Comparison of ENCODE assay signal across 32 cellular contexts in the genomic region with DNA sequence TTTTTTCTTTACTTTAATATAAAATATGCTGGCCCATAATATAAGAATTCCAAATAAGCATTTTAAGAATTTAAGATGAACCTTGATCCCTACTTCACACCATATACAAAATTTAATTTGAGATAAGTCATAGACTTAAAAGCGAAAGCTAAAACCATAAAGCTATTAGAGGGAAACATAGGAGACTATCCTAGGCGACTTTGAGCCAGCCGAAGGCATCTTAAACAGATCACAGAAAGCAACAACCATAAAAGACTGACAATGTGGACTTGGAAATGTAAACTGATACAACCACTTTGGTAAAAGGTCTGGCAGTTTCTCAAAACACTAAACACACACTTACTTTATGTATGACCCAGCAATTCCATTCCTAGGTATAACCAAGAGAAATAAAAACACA.
"Had no signal": no experiment of that assay in that cellular context is flagged by ENCODE, and none has a peak within 500 bp of the region (broad histone marks: within the 10 kb centered on the region; RNA-seq: fewer than 3 reads in every experiment).

No MANE protein-coding gene starts in this region.

- H3K4me3 ChIP-seq: ascending aorta, body of pancreas, breast epithelium had no signal

- H3K4me1 ChIP-seq: ascending aorta, breast epithelium had no signal

- DNase-seq: activated B cell treated with CpG ODN at 0.5 μM for 24 hours; activated CD4-positive, alpha-beta memory T cell treated with anti-CD3 and anti-CD28 coated beads for 36 hours; activated CD4-positive, alpha-beta T cell treated with anti-CD3 and anti-CD28 coated beads for 4 hours; activated CD4-positive, alpha-beta T cell treated with anti-CD3 and anti-CD28 coated beads, Interleukin-2, amount 10 ng/mL, durations not matched to agents 24 days and 14 days; activated CD4-positive, alpha-beta T cell treated with anti-CD3 and anti-CD28 coated beads, Interleukin-2, amount 50 U/mL, for 1 hour; activated CD4-positive, alpha-beta T cell treated with anti-CD3 and anti-CD28 coated beads, Interleukin-2, amount 50 U/mL, for 4 hours; activated CD4-positive, CD25-positive, alpha-beta regulatory T cell treated with anti-CD3 and anti-CD28 coated beads, Interleukin-2, amount 50 U/mL, for 72 hours; activated CD8-positive, alpha-beta memory T cell treated with anti-CD3 and anti-CD28 coated beads, Interleukin-2, amount 50 U/mL, for 4 hours; activated CD8-positive, alpha-beta T cell treated with anti-CD3 and anti-CD28 coated beads for 36 hours; activated effector memory CD4-positive, alpha-beta T cell treated with anti-CD3 and anti-CD28 coated beads, Interleukin-2, amount 50 U/mL, for 16 hours; activated gamma-delta T cell treated with Interleukin-2 at 50 U/mL for 16 hours; activated naive CD4-positive, alpha-beta T cell treated with anti-CD3 and anti-CD28 coated beads, Interleukin-2, amount 10 ng/mL, durations not matched to agents 7 days and 5 days; activated naive CD4-positive, alpha-beta T cell treated with Interleukin-2 at 50 U/mL for 16 hours; activated naive CD8-positive, alpha-beta T cell treated with anti-CD3 and anti-CD28 coated beads, Interleukin-2, amount 10 ng/mL, durations not matched to agents 7 days and 5 days; activated naive CD8-positive, alpha-beta T cell treated with anti-CD3 and anti-CD28 coated beads, Interleukin-2, amount 50 U/mL, for 24 hours; activated T-cell treated with anti-CD3 and anti-CD28 coated beads for 4 hours; activated T-cell treated with anti-CD3 and anti-CD28 coated beads, Interleukin-2, amount 50 U/mL, for 1 hour; activated T-cell treated with anti-CD3 and anti-CD28 coated beads, Interleukin-2, amount 50 U/mL, for 4 hours; activated T-cell treated with anti-CD3 and anti-CD28 coated beads, Interleukin-2, amount 50 U/mL, for 72 hours; amygdala; anterior cingulate cortex; body of pancreas; brain microvascular endothelial cell; central memory CD4-positive, alpha-beta T cell; T-helper 1 cell; T-helper 2 cell; T-helper 9 cell had no signal

- FAIRE-seq: TTC549 had no signal

- H3K9me3 ChIP-seq: ascending aorta, body of pancreas, breast epithelium had no signal

- H3K36me3 ChIP-seq: ascending aorta, brain microvascular endothelial cell, breast epithelium had no signal

- H3K27ac ChIP-seq: ascending aorta, body of pancreas, brain microvascular endothelial cell, breast epithelium, VCaP had no signal

- ATAC-seq: activated CD8-positive, alpha-beta T cell treated with anti-CD3 and anti-CD28 coated beads for 36 hours; activated naive CD8-positive, alpha-beta T cell treated with anti-CD3 and anti-CD28 coated beads, Interleukin-2, amount 50 U/mL, for 24 hours; activated T-cell treated with anti-CD3 and anti-CD28 coated beads, Interleukin-2, amount 50 U/mL, for 4 hours; activated T-cell treated with anti-CD3 and anti-CD28 coated beads, Interleukin-2, amount 50 U/mL, for 72 hours; activated T-helper 17 cell treated with anti-CD3 and anti-CD28 coated beads, Interleukin-2, amount 50 U/mL, for 72 hours; body of pancreas had no signal

- H3K27me3 ChIP-seq: ascending aorta, body of pancreas, brain microvascular endothelial cell had no signal
